ENCODE assay signal across 8 cellular contexts in the genomic region with DNA sequence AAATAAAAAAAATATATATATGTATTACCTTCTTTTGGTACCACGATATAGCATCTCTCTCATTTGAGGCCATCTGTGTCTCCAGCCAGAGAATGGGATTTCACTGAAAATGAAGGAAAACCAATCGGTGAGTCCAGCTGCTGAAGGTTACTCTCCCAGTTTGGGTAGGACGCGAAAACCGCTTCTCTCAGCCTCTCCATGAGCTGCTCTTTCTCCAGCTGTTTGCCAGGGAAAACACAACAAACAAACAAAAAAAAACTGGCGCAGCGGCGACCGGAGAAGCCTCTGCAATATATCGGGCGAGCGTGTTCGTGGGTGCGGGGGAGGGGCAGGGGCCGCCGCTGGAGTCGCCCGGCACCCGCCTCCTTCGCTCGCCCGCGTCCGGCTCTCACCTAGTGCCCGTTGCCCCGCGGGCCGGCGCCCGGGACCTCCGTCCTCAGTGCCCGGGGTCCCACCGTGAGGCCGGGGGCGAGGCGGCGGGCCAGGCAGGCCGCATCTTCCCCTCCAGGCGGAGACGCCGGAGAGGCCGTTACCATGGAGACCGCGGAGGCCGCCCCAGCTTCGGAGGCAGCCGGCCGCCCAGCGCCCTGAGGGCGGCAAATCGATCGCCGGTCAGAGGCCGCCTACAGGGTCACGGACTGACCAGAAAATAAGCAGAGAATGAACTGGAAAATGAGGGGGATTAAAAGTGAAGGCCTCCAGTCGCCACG. TPM values are rescaled to one million over a fixed set of nuclear protein-coding genes. Genes with fewer than 3 reads are reported as not detected.
A peak's percentile ranks its signal among the peaks of the same experiment; 100 is the strongest.
DNase-seq lines count a peak whose midpoint lies in the region; ATAC-seq lines count a peak whose summit lies in the region.

No MANE protein-coding gene starts in this region.

- ATAC-seq in GM21786 (IDR thresholded peaks at IDR 0.05; ENCODE audit: unreplicated experiment): peak; percentile 43
- peak; percentile 81 to 86 for ATAC-seq in right cardiac atrium

- no peaks in the 10 kb centered on the region for H3K27me3 ChIP-seq in right cardiac atrium (ENCODE audit: control insufficient read depth, insufficient read depth)
- no peaks in the 10 kb centered on the region for H3K27me3 ChIP-seq in rectal smooth muscle tissue (ENCODE audit: control insufficient read depth, insufficient read depth, low read length)

- peak; percentile 44 for DNase-seq in GDM1 (lab: John Stamatoyannopoulos, UW)
- peak in 41 of 56 donors; percentile 23 to 81 (median 60) for DNase-seq in amygdala (lab: John Stamatoyannopoulos, UW)
- DNase-seq in right cardiac atrium: peak; percentile 78 to 87 (median 87)
- DNase-seq in pons (ENCODE audit: low spot score): no peak

- no peaks in the 10 kb centered on the region for H3K9me3 ChIP-seq in KOPT-K1 (ENCODE audit: insufficient read depth, low read length, poor library complexity, severe bottlenecking)
- no peaks in the 10 kb centered on the region for H3K9me3 ChIP-seq in right cardiac atrium (ENCODE audit: control insufficient read depth, low read length)

- no peaks in the 10 kb centered on the region for H3K27me3 Mint-ChIP-seq in T-helper 1 cell treated with Interleukin-12 subunit alpha and Interleukin-12 subunit beta and Interleukin-4 antibody, amounts not matched to agents 30 μg/mL and 1 μg/mL, for 36 hours (ENCODE audit: low read depth)

- H3K4me1 ChIP-seq in right cardiac atrium (ENCODE audit: control insufficient read depth, insufficient read depth, low read length) (no peaks in the 10 kb centered on the region), rectal smooth muscle tissue (ENCODE audit: control insufficient read depth, insufficient read depth, low read length) (peaks cover 5% of the 10 kb centered on the region)

- H3K9me3 Mint-ChIP-seq in T-helper 1 cell treated with Interleukin-12 subunit alpha and Interleukin-12 subunit beta and Interleukin-4 antibody, amounts not matched to agents 30 μg/mL and 1 μg/mL, for 36 hours: no peaks in the 10 kb centered on the region

- H3K27ac Mint-ChIP-seq in T-helper 1 cell treated with Interleukin-12 subunit alpha and Interleukin-12 subunit beta and Interleukin-4 antibody, amounts not matched to agents 30 μg/mL and 1 μg/mL, for 36 hours: peak overlapping the region; percentile 94

- H3K4me3 ChIP-seq in right cardiac atrium (ENCODE audit: low read length): peak overlapping the region; percentile 99
- H3K4me3 ChIP-seq in rectal smooth muscle tissue (ENCODE audit: low read length): peak overlapping the region; percentile 91

- H3K27ac ChIP-seq in KOPT-K1 (ENCODE audit: low read depth, low read length, poor library complexity, severe bottlenecking) (peak overlapping the region; percentile 54), right cardiac atrium (ENCODE audit: low read length) (peak overlapping the region; percentile 93), rectal smooth muscle tissue (ENCODE audit: low read depth, low read length) (peak overlapping the region; percentile 97)

- peaks cover 24% of the 10 kb centered on the region for H3K36me3 Mint-ChIP-seq in T-helper 1 cell treated with Interleukin-12 subunit alpha and Interleukin-12 subunit beta and Interleukin-4 antibody, amounts not matched to agents 30 μg/mL and 1 μg/mL, for 36 hours (ENCODE audit: low read depth)

- under 1% methylated on average over 57 of the region's 57 CpGs for WGBS in right cardiac atrium

- intact Hi-C loops in right cardiac atrium (cut with DNase I): no loop called here

- H3K36me3 ChIP-seq in KOPT-K1 (ENCODE audit: insufficient read depth, low read length): peaks cover 20% of the 10 kb centered on the region
- no peaks in the 10 kb centered on the region for H3K36me3 ChIP-seq in rectal smooth muscle tissue (ENCODE audit: control insufficient read depth, insufficient read depth, low read length)

- H3K4me3 Mint-ChIP-seq in T-helper 1 cell treated with Interleukin-12 subunit alpha and Interleukin-12 subunit beta and Interleukin-4 antibody, amounts not matched to agents 30 μg/mL and 1 μg/mL, for 36 hours: peak overlapping the region; percentile 94

- H3K9ac ChIP-seq in rectal smooth muscle tissue (ENCODE audit: low read length): peak overlapping the region; percentile 97

- H3K4me1 Mint-ChIP-seq in T-helper 1 cell treated with Interleukin-12 subunit alpha and Interleukin-12 subunit beta and Interleukin-4 antibody, amounts not matched to agents 30 μg/mL and 1 μg/mL, for 36 hours (ENCODE audit: low read depth): peaks cover 31% of the 10 kb centered on the region

RNA-seq across cellular contexts. Expression of a gene that starts 0.5 kb away (rescaled TPM):
- 1 to 10 TPM; 7.3 to 9.3 (median 9.0) TPM for total RNA-seq in right cardiac atrium
- polyA plus RNA-seq in right cardiac atrium: 4.5 TPM

RNA-seq across cellular contexts. Expression of a gene that starts 53.5 kb away (rescaled TPM):
- 10 to 100 TPM; 12.8 to 15.2 (median 13.8) TPM for total RNA-seq in right cardiac atrium
- polyA plus RNA-seq in right cardiac atrium: 3.8 TPM
